Comparison of ENCODE assay signal across 21 cellular contexts in the genomic region with DNA sequence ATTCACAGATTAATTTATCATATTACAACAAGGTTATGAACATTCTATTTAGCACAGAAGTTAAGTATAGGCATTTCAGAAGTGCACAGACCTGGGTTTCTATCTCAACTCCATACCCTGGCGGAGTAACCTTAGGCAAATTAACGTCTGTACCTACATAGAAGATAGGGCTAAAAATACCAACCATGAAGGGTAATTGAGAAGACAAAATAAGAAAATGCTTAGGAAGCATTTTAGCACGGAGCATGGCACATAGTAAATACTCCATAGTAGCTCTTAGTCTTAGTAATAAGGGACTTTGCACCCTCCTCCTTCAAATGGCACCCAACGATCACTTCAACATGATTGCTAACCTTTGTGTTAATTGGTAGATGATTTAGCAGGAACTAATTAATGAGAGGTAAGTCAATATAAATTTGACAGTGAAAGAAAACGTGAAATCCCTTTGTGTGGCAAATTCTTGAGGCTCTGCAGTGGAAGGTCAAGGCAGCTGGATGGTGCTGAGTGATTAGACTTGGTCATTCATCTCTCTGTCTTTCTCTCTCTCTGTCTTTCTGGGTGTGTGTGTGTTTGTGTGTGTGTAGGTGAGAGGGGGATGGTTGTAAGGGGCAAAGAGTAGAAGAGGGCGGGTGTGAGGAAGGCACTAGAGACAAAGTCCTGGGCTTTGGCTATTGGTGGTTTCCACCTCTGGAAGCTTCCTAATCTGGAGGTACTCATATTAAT. TPM values are rescaled to one million over a fixed set of nuclear protein-coding genes. Genes with fewer than 3 reads are reported as not detected.
DNase-seq lines count a peak whose midpoint lies in the region; ATAC-seq and TF ChIP-seq lines count a peak whose summit lies in the region.
"Had no signal": no experiment of that assay in that cellular context is flagged by ENCODE, and none has a peak within 500 bp of the region (broad histone marks: within the 10 kb centered on the region; RNA-seq: fewer than 3 reads in every experiment).

No MANE protein-coding gene starts in this region.

- H3K4me1 ChIP-seq in mesendoderm (ENCODE audit: control insufficient read depth, low read depth, low read length) (no peaks in the 10 kb centered on the region), mammary epithelial cell (ENCODE audit: insufficient read depth, low read length) (peaks cover 40% of the 10 kb centered on the region)
- H3K4me1 ChIP-seq: BLaER1 treated with 17β-estradiol and CSF1 and Interleukin-3, amounts not matched to agents 10 nM and 100 nM had no signal

- no peak overlapping the region for H3K18ac ChIP-seq in mesendoderm (ENCODE audit: low read length)

- H3K4ac ChIP-seq in mesendoderm (ENCODE audit: low read depth, low read length) = no peak overlapping the region

- H3K36me3 ChIP-seq in mesendoderm (ENCODE audit: control insufficient read depth, insufficient read depth, low read length) (no peaks in the 10 kb centered on the region), mammary epithelial cell (ENCODE audit: insufficient read depth, low read length) (no peaks in the 10 kb centered on the region)

- no CpG with 5 or more reads among the region's 6 CpGs for WGBS in mesendoderm (ENCODE audit: extremely low coverage, insufficient coverage, low lambda C conversion rate)
- 83% methylated on average over 6 of the region's 6 CpGs for WGBS in mammary epithelial cell (ENCODE audit: low coverage, missing lambda C conversion rate)

- BruUV-seq in mammary epithelial cell (replicated peaks; lab: Mats Ljungman, UMichigan) = no TSS peak

- H4K20me1 ChIP-seq in mammary epithelial cell (ENCODE audit: insufficient read depth, low read length) = no peaks in the 10 kb centered on the region
- H4K20me1 ChIP-seq: BLaER1 treated with 17β-estradiol and CSF1 and Interleukin-3, amounts not matched to agents 10 nM and 100 nM had no signal

- no peak overlapping the region for H4K8ac ChIP-seq in mesendoderm (ENCODE audit: low read depth, low read length)

- CTCF ChIA-PET in mammary epithelial cell (lab: Charles Lee; ENCODE audit: low non-redundant PET) = no interaction called here

- H3K9me3 Mint-ChIP-seq in activated T-helper 17 cell treated with anti-CD3 and anti-CD28 coated beads, Interleukin-2, amount 50 U/mL, for 72 hours = no peaks in the 10 kb centered on the region
- no peaks in the 10 kb centered on the region for H3K9me3 Mint-ChIP-seq in stimulated activated effector memory CD8-positive, alpha-beta T cell treated with anti-CD3 and anti-CD28 coated beads, Interleukin-12 subunit alpha, Interleukin-12 subunit beta, amount 100 ng/mL, for 72 hours
- H3K9me3 Mint-ChIP-seq in stimulated activated naive B cell treated with anti-CD40 and anti-IgM and Interleukin-4, amounts not matched to agents 10 μg/mL and 1 μg/mL and 100 μg/mL, for 72 hours = peaks cover 0 to 1% of the 10 kb centered on the region in 2 donors

- H3K27ac ChIP-seq in mesendoderm (ENCODE audit: low read depth, low read length) (no peak overlapping the region), mammary epithelial cell (ENCODE audit: insufficient read depth, low read depth, low read length) (no peak overlapping the region)
- H3K27ac ChIP-seq: 22Rv1; BLaER1 treated with 17β-estradiol and CSF1 and Interleukin-3, amounts not matched to agents 10 nM and 100 nM; RWPE1 had no signal

- peak overlapping the region; percentile 10 for H3K27ac Mint-ChIP-seq in activated T-helper 17 cell treated with anti-CD3 and anti-CD28 coated beads, Interleukin-2, amount 50 U/mL, for 72 hours
- no peak overlapping the region for H3K27ac Mint-ChIP-seq in stimulated activated effector memory CD8-positive, alpha-beta T cell treated with anti-CD3 and anti-CD28 coated beads, Interleukin-12 subunit alpha, Interleukin-12 subunit beta, amount 100 ng/mL, for 72 hours
- H3K27ac Mint-ChIP-seq in stimulated activated naive B cell treated with anti-CD40 and anti-IgM and Interleukin-4, amounts not matched to agents 10 μg/mL and 1 μg/mL and 100 μg/mL, for 72 hours = no peak overlapping the region

- no peak overlapping the region for H2AFZ ChIP-seq in mammary epithelial cell (ENCODE audit: low read depth, low read length)

- no peak for ATAC-seq in activated T-helper 17 cell treated with anti-CD3 and anti-CD28 coated beads, Interleukin-2, amount 50 U/mL, for 72 hours (replicated peaks)
- ATAC-seq in stimulated activated effector memory CD8-positive, alpha-beta T cell treated with anti-CD3 and anti-CD28 coated beads, Interleukin-12 subunit alpha, Interleukin-12 subunit beta, amount 100 ng/mL, for 72 hours = no peak
- ATAC-seq in stimulated activated naive B cell treated with anti-CD40 and anti-IgM and Interleukin-4, amounts not matched to agents 10 μg/mL and 1 μg/mL and 100 μg/mL, for 72 hours (replicated peaks) = no peak
- ATAC-seq: SK-N-SH treated with all-trans-retinoic acid at 6 μM for 48 hours had no signal

- dilution Hi-C loops in mammary epithelial cell (cut with HindIII; ENCODE audit: low sequenced_read_pairs) = no loop called here

- no peak overlapping the region for H3K4me3 Mint-ChIP-seq in activated T-helper 17 cell treated with anti-CD3 and anti-CD28 coated beads, Interleukin-2, amount 50 U/mL, for 72 hours
- H3K4me3 Mint-ChIP-seq in stimulated activated effector memory CD8-positive, alpha-beta T cell treated with anti-CD3 and anti-CD28 coated beads, Interleukin-12 subunit alpha, Interleukin-12 subunit beta, amount 100 ng/mL, for 72 hours = no peak overlapping the region
- no peak overlapping the region for H3K4me3 Mint-ChIP-seq in stimulated activated naive B cell treated with anti-CD40 and anti-IgM and Interleukin-4, amounts not matched to agents 10 μg/mL and 1 μg/mL and 100 μg/mL, for 72 hours
- H3K4me3 Mint-ChIP-seq: CD4-positive, alpha-beta memory T cell had no signal

- in situ Hi-C loops in mammary epithelial cell (cut with MboI; ENCODE audit: low sequenced_read_pairs in 2 of 2) = no loop called here

- H3K9me3 ChIP-seq in mammary epithelial cell (replicated peaks; ENCODE audit: insufficient read depth, low read length) = no peaks in the 10 kb centered on the region

- intact Hi-C loops in mammary epithelial cell (cut with micrococcal nuclease) = no loop called here

- H3K27me3 ChIP-seq in mesendoderm (ENCODE audit: insufficient read depth, low read length, poor library complexity) = no peaks in the 10 kb centered on the region
- H3K27me3 ChIP-seq in mammary epithelial cell (ENCODE audit: insufficient read depth, low read length) = no peaks in the 10 kb centered on the region
- H3K27me3 ChIP-seq: BLaER1 treated with 17β-estradiol and CSF1 and Interleukin-3, amounts not matched to agents 10 nM and 100 nM had no signal

- H3K4me3 ChIP-seq in mesendoderm (ENCODE audit: low read length) (no peak overlapping the region), mammary epithelial cell (replicated peaks in 1 of 3; ENCODE audit: insufficient read depth in 1 of 3, low read depth in 2 of 3, low read length in 3 of 3) (no peak overlapping the region)
- H3K4me3 ChIP-seq: BLaER1 treated with 17β-estradiol and CSF1 and Interleukin-3, amounts not matched to agents 10 nM and 100 nM had no signal

- peak in 1 of 2 donors; percentile 30 for TF ChIP-seq CTCF in mammary epithelial cell (conservative IDR thresholded peaks at IDR 0.05 in 1 of 2, IDR thresholded peaks at IDR 0.05 in 1 of 2; ENCODE audit: extremely low read depth in 1 of 2, insufficient read depth in 1 of 2, low read depth in 1 of 2, low read length in 2 of 2)

- H2AK5ac ChIP-seq in mesendoderm (ENCODE audit: low read length) = no peak overlapping the region

- H3K79me1 ChIP-seq in mesendoderm (ENCODE audit: low read length) = no peaks in the 10 kb centered on the region

- no peaks in the 10 kb centered on the region for H3K27me3 Mint-ChIP-seq in activated T-helper 17 cell treated with anti-CD3 and anti-CD28 coated beads, Interleukin-2, amount 50 U/mL, for 72 hours
- H3K27me3 Mint-ChIP-seq in stimulated activated naive B cell treated with anti-CD40 and anti-IgM and Interleukin-4, amounts not matched to agents 10 μg/mL and 1 μg/mL and 100 μg/mL, for 72 hours = no peaks in the 10 kb centered on the region
- H3K27me3 Mint-ChIP-seq: CD4-positive, alpha-beta memory T cell had no signal

- no peak overlapping the region for H2BK5ac ChIP-seq in mesendoderm (ENCODE audit: low read length)

- H2BK120ac ChIP-seq in mesendoderm (ENCODE audit: low read depth, low read length) = no peak overlapping the region

- peak overlapping the region; percentile 47 for H2BK15ac ChIP-seq in mesendoderm (replicated peaks; ENCODE audit: low read depth)

- no peak overlapping the region for H4K5ac ChIP-seq in mesendoderm (ENCODE audit: low read length)

- H3K36me3 Mint-ChIP-seq in activated T-helper 17 cell treated with anti-CD3 and anti-CD28 coated beads, Interleukin-2, amount 50 U/mL, for 72 hours (ENCODE audit: low read depth) = peaks cover 17% of the 10 kb centered on the region
- H3K36me3 Mint-ChIP-seq in stimulated activated effector memory CD8-positive, alpha-beta T cell treated with anti-CD3 and anti-CD28 coated beads, Interleukin-12 subunit alpha, Interleukin-12 subunit beta, amount 100 ng/mL, for 72 hours = peaks cover 56% of the 10 kb centered on the region
- peaks cover 7 to 14% of the 10 kb centered on the region in 2 donors for H3K36me3 Mint-ChIP-seq in stimulated activated naive B cell treated with anti-CD40 and anti-IgM and Interleukin-4, amounts not matched to agents 10 μg/mL and 1 μg/mL and 100 μg/mL, for 72 hours

- no peaks in the 10 kb centered on the region for H3K79me2 ChIP-seq in mesendoderm (ENCODE audit: control insufficient read depth, insufficient read depth, low read length)
- no peaks in the 10 kb centered on the region for H3K79me2 ChIP-seq in mammary epithelial cell (ENCODE audit: insufficient read depth, low read length)

- H3K23ac ChIP-seq in mesendoderm (ENCODE audit: low read length) = no peak overlapping the region

- DNase-seq in NCI-H82 (lab: John Stamatoyannopoulos, UW) (peak; percentile 51), NCI-H82 treated with DMSO at 0.1 percent for 48 hours (lab: John Stamatoyannopoulos, UW; ENCODE audit: unreplicated experiment) (no peak), mesendoderm (no peak), mammary epithelial cell (no peak), NCI-H1930 (lab: John Stamatoyannopoulos, UW) (no peak)
- DNase-seq in stimulated activated effector memory CD8-positive, alpha-beta T cell treated with anti-CD3 and anti-CD28 coated beads, Interleukin-12 subunit alpha, Interleukin-12 subunit beta, amount 100 ng/mL, for 72 hours (ENCODE audit: low spot score in 2 of 2) = no peak
- DNase-seq in stimulated activated naive B cell treated with anti-CD40 and anti-IgM and Interleukin-4, amounts not matched to agents 10 μg/mL and 1 μg/mL and 100 μg/mL, for 72 hours = no peak
- DNase-seq: CD4-positive, alpha-beta memory T cell; GOT3; HCEC 1CT; Kasumi-1; NCI-H1694 treated with DMSO at 0.1 percent for 48 hours; NCI-H2107; NCI-H446 treated with DMSO at 0.1 percent for 48 hours; NCI-H526 treated with DMSO at 0.1 percent for 48 hours had no signal

- H3K56ac ChIP-seq in mesendoderm (ENCODE audit: low read length) = no peak overlapping the region

- H3K9ac ChIP-seq in mesendoderm (ENCODE audit: low read length) (no peak overlapping the region), mammary epithelial cell (ENCODE audit: insufficient read depth, low read length) (no peak overlapping the region)
- H3K9ac ChIP-seq: BLaER1 treated with 17β-estradiol and CSF1 and Interleukin-3, amounts not matched to agents 10 nM and 100 nM had no signal

- H3K4me1 Mint-ChIP-seq in activated T-helper 17 cell treated with anti-CD3 and anti-CD28 coated beads, Interleukin-2, amount 50 U/mL, for 72 hours = no peaks in the 10 kb centered on the region
- peaks cover 12% of the 10 kb centered on the region for H3K4me1 Mint-ChIP-seq in stimulated activated effector memory CD8-positive, alpha-beta T cell treated with anti-CD3 and anti-CD28 coated beads, Interleukin-12 subunit alpha, Interleukin-12 subunit beta, amount 100 ng/mL, for 72 hours
- H3K4me1 Mint-ChIP-seq in stimulated activated naive B cell treated with anti-CD40 and anti-IgM and Interleukin-4, amounts not matched to agents 10 μg/mL and 1 μg/mL and 100 μg/mL, for 72 hours = peaks cover 2% of the 10 kb centered on the region in 2 donors

- no peak overlapping the region for H3K4me2 ChIP-seq in mesendoderm (ENCODE audit: low read length)
- H3K4me2 ChIP-seq in mammary epithelial cell (ENCODE audit: insufficient read depth, low read depth, low read length) = no peak overlapping the region
- H3K4me2 ChIP-seq: BLaER1 treated with 17β-estradiol and CSF1 and Interleukin-3, amounts not matched to agents 10 nM and 100 nM had no signal

RNA-seq across cellular contexts. Expression of gene PLCXD2, which starts 53.5 kb away (rescaled TPM):
- 10 to 100 TPM in 1 of 2 donors, 1 to 10 TPM in 1; 9.5 to 16.3 TPM for total RNA-seq in activated T-helper 17 cell treated with anti-CD3 and anti-CD28 coated beads, Interleukin-2, amount 50 U/mL, for 72 hours
- 0.37 TPM for polyA plus RNA-seq in mesendoderm (2013, experiment 1 of 2)
- polyA plus RNA-seq in mesendoderm (2013, experiment 2 of 2) = 0.38 TPM
- 1 to 10 TPM; 4.5 to 5.6 TPM for total RNA-seq in mammary epithelial cell
- polyA plus RNA-seq in mammary epithelial cell = 2.4 TPM
- 6.3 TPM for polyA minus RNA-seq in mammary epithelial cell
- total RNA-seq: G401 had no signal
